In the genomic region with DNA sequence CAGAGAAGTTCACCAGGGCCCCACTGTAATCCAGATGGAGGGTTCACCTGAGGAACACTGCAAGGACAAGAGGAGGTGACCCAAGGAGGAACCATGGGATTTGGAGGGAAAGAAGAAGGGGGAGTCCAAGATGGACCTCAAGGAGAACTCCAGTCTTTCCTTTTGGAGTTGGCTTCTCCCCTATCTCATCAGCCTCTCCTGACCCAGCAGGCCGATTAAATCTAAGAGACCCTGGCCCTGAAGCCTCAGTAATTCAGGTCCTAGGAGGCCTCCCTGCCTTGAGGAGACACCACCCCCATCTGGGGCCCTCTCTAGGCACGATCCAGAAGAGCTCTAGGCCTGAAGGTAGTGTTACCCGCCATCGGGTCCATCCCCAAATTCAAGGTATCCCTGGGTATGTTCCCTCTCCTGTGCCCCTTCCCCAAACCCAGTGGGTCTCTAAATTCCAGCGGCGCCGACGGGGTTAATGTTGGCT, we compare ENCODE assay signal across 10 cellular contexts. TPM values are rescaled to one million over a fixed set of nuclear protein-coding genes. Genes with fewer than 3 reads are reported as not detected.
DNase-seq lines count a peak whose midpoint lies in the region; TF ChIP-seq lines count a peak whose summit lies in the region.
"Had no signal": no experiment of that assay in that cellular context is flagged by ENCODE, and none has a peak within 500 bp of the region (broad histone marks: within the 10 kb centered on the region; RNA-seq: fewer than 3 reads in every experiment).

No MANE protein-coding gene starts in this region.

- no peak overlapping the region for H2AFZ ChIP-seq in neural cell (ENCODE audit: low read depth, low read length)

- peak overlapping the region; percentile 54 for H3K4me3 ChIP-seq in A673 (ENCODE audit: low read depth, low read length, poor library complexity, severe bottlenecking)
- peak overlapping the region; percentile 34 for H3K4me3 ChIP-seq in HEK293 (ENCODE audit: low read depth, low read length)
- H3K4me3 ChIP-seq in dorsolateral prefrontal cortex: peak overlapping the region in 56 of 59 donors; percentile 35 to 76 (median 60)
- H3K4me3 ChIP-seq in neural cell (ENCODE audit: low read length): peak overlapping the region; percentile 79

- CTCF ChIA-PET in A673 (lab: Charles Lee) (no interaction called here), HEK293 (lab: Yijun Ruan, JAX) (interaction anchor here (0.6 to 3.0 kb wide), 6 partner anchors 9 to 367 kb away, joined by 4 to 16 read pairs (median 6); a partner anchor contains a TSS)

- no peaks in the 10 kb centered on the region for H3K36me3 ChIP-seq in A673 (ENCODE audit: insufficient read depth, low read length, poor library complexity, severe bottlenecking)
- H3K36me3 ChIP-seq in HEK293 (ENCODE audit: control insufficient read depth in 2 of 2, insufficient read depth in 1 of 2, low read length in 2 of 2): no peaks in the 10 kb centered on the region
- H3K36me3 ChIP-seq in neural cell (ENCODE audit: insufficient read depth, low read length): no peaks in the 10 kb centered on the region

- no peaks in the 10 kb centered on the region for H4K20me1 ChIP-seq in neural cell (ENCODE audit: insufficient read depth)

- peak overlapping the region; percentile 72 for H3K9ac ChIP-seq in neural cell (ENCODE audit: low read length)

- no peak for TF ChIP-seq CTCF in A673 (conservative IDR thresholded peaks at IDR 0.05; ENCODE audit: low read depth, low read length)
- no peak for TF ChIP-seq CTCF in HEK293 (tag by site-specific recombination; IDR thresholded peaks at IDR 0.05)
- TF ChIP-seq CTCF in dorsolateral prefrontal cortex (IDR thresholded peaks at IDR 0.05 in 54 of 56, conservative IDR thresholded peaks at IDR 0.05 in 2 of 56; ENCODE audit: low read depth in 1 of 56, partially characterized antibody in 56 of 56): no peak
- no peak for TF ChIP-seq CTCF in neural cell (IDR thresholded peaks at IDR 0.05; ENCODE audit: poor library complexity, severe bottlenecking)

- TF ChIP-seq RAD21 in neural cell (conservative IDR thresholded peaks at IDR 0.05): no peak

- intact Hi-C loops in A673 (cut with micrococcal nuclease; ENCODE audit: unreplicated experiment) (loop anchor here (5.0 kb wide), 1 partner anchor 50 kb away; no protein-coding TSS in a partner anchor), dorsolateral prefrontal cortex (cut with DNase I) (no loop called here)

- peaks cover 5% of the 10 kb centered on the region for H3K79me2 ChIP-seq in neural cell (replicated peaks; ENCODE audit: insufficient read depth, low read length)

- peak overlapping the region; percentile 69 for H3K4me2 ChIP-seq in neural cell (ENCODE audit: low read length)

- H3F3A ChIP-seq in neural cell (ENCODE audit: insufficient read depth, low read length, poor library complexity, severe bottlenecking): no peaks in the 10 kb centered on the region

- H3K4me1 ChIP-seq in A673 (ENCODE audit: insufficient read depth, low read length, poor library complexity, severe bottlenecking) (peaks cover 38% of the 10 kb centered on the region), HEK293 (ENCODE audit: control insufficient read depth, insufficient read depth, low read length) (no peaks in the 10 kb centered on the region)

- TF ChIP-seq EP300 in neural cell (conservative IDR thresholded peaks at IDR 0.05; ENCODE audit: poor library complexity, severe bottlenecking): no peak

- no TSS peak for BruUV-seq in A673 (replicated peaks; lab: Mats Ljungman, UMichigan)

- H3K27ac ChIP-seq in A673 (ENCODE audit: low read depth, low read length, poor library complexity, severe bottlenecking): no peak overlapping the region
- H3K27ac ChIP-seq in HEK293 (ENCODE audit: extremely low read depth, low read depth, low read length): no peak overlapping the region
- peak overlapping the region in 47 of 59 donors; percentile 3 to 93 (median 79) for H3K27ac ChIP-seq in dorsolateral prefrontal cortex
- H3K27ac ChIP-seq in neural cell (ENCODE audit: low read length): no peak overlapping the region

- POLR2A ChIA-PET in A673 (lab: Charles Lee; ENCODE audit: low non-redundant PET) (no interaction called here), HEK293 (lab: Yijun Ruan, JAX) (interaction anchor here (0.6 kb wide), 1 partner anchor 1647 kb away, joined by 8 read pairs; no protein-coding TSS in a partner anchor)

- H3K9me3 ChIP-seq in A673 (ENCODE audit: low read depth, low read length, poor library complexity, severe bottlenecking): no peaks in the 10 kb centered on the region
- no peaks in the 10 kb centered on the region for H3K9me3 ChIP-seq in HEK293 (ENCODE audit: control insufficient read depth, insufficient read depth, low read depth, low read length)
- H3K9me3 ChIP-seq in neural cell (ENCODE audit: low read length): no peaks in the 10 kb centered on the region

- DNase-seq in A673 (ENCODE audit: low spot score): no peak
- DNase-seq in dorsolateral prefrontal cortex: no peak
- no peak for DNase-seq in DMS53 (lab: John Stamatoyannopoulos, UW)
- DNase-seq in DMS153 treated with DMSO at 0.1 percent for 48 hours (lab: John Stamatoyannopoulos, UW; ENCODE audit: unreplicated experiment): no peak
- DNase-seq in midbrain (lab: John Stamatoyannopoulos, UW): no peak
- DNase-seq in glomerular visceral epithelial cell (ENCODE audit: extremely low spot score): no peak
- DNase-seq: SHP77 treated with DMSO at 0.1 percent for 48 hours had no signal

- H3K27me3 ChIP-seq in A673 (replicated peaks; ENCODE audit: insufficient read depth, low read depth, low read length, poor library complexity): peaks cover 14% of the 10 kb centered on the region
- H3K27me3 ChIP-seq in dorsolateral prefrontal cortex: peaks cover 0 to 55% (median 4%) of the 10 kb centered on the region in 45 donors
- peaks cover 20% of the 10 kb centered on the region for H3K27me3 ChIP-seq in neural cell (ENCODE audit: insufficient read depth, low read depth, low read length)

- H3K9me2 ChIP-seq in neural cell (ENCODE audit: insufficient read depth, low read length): no peaks in the 10 kb centered on the region

TF ChIP-seq in neural cell, 6 proteins besides CTCF, POLR2A, EP300 and RAD21:
- TF ChIP-seq SMC3 (conservative IDR thresholded peaks at IDR 0.05; ENCODE audit: poor library complexity) (no peak), TAF1 (IDR thresholded peaks at IDR 0.05; ENCODE audit: low read depth) (no peak)
- TF ChIP-seq, protein P1, sequence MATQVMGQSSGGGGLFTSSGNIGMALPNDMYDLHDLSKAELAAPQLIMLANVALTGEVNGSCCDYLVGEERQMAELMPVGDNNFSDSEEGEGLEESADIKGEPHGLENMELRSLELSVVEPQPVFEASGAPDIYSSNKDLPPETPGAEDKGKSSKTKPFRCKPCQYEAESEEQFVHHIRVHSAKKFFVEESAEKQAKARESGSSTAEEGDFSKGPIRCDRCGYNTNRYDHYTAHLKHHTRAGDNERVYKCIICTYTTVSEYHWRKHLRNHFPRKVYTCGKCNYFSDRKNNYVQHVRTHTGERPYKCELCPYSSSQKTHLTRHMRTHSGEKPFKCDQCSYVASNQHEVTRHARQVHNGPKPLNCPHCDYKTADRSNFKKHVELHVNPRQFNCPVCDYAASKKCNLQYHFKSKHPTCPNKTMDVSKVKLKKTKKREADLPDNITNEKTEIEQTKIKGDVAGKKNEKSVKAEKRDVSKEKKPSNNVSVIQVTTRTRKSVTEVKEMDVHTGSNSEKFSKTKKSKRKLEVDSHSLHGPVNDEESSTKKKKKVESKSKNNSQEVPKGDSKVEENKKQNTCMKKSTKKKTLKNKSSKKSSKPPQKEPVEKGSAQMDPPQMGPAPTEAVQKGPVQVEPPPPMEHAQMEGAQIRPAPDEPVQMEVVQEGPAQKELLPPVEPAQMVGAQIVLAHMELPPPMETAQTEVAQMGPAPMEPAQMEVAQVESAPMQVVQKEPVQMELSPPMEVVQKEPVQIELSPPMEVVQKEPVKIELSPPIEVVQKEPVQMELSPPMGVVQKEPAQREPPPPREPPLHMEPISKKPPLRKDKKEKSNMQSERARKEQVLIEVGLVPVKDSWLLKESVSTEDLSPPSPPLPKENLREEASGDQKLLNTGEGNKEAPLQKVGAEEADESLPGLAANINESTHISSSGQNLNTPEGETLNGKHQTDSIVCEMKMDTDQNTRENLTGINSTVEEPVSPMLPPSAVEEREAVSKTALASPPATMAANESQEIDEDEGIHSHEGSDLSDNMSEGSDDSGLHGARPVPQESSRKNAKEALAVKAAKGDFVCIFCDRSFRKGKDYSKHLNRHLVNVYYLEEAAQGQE (IDR thresholded peaks at IDR 0.05; ENCODE audit: borderline replicate concordance): no peak

RNA-seq across cellular contexts. Expression of a gene that starts 15.1 kb away (rescaled TPM):
- total RNA-seq in A673 (2021): 139 and 145 TPM in 2 replicates
- total RNA-seq in dorsolateral prefrontal cortex: 100 to 1,000 TPM; 142 to 475 (median 319) TPM
- 55.7 and 91.0 TPM in 2 replicates for polyA plus RNA-seq in neural cell
- polyA minus RNA-seq in neural cell: 62.5 and 66.7 TPM in 2 replicates

RNA-seq across cellular contexts. Expression of a gene that starts 49.3 kb away (rescaled TPM):
- 252 and 397 TPM in 2 replicates for total RNA-seq in A673 (2021)
- total RNA-seq in dorsolateral prefrontal cortex: 10 to 100 TPM in 95 of 120 experiments, 1 to 10 TPM in 25; 4.6 to 45.3 (median 12.9) TPM
- 90.3 and 120 TPM in 2 replicates for polyA plus RNA-seq in neural cell
- polyA minus RNA-seq in neural cell: 34.3 and 38.1 TPM in 2 replicates

RNA-seq across cellular contexts. Expression of a gene that starts 54.7 kb away (rescaled TPM):
- 3.5 and 10.7 TPM in 2 replicates for total RNA-seq in A673 (2021)
- 10 to 100 TPM in 4 of 120 experiments, 1 to 10 TPM in 116; 2.0 to 11.9 (median 4.6) TPM for total RNA-seq in dorsolateral prefrontal cortex
- not detected in 2 replicates for polyA plus RNA-seq in neural cell
- polyA minus RNA-seq in neural cell: not detected in 2 replicates
- total RNA-seq: activated CD8-positive, alpha-beta memory T cell treated with anti-CD3 and anti-CD28 coated beads for 36 hours had no signal

RNA-seq across cellular contexts. Expression of a gene that starts 59.4 kb away (rescaled TPM):
- total RNA-seq in A673 (2021): 0.68 TPM in 1 of 2 replicates, not detected in the other
- total RNA-seq in dorsolateral prefrontal cortex: 10 to 100 TPM in 56 of 120 experiments, 1 to 10 TPM in 64; 2.7 to 25.0 (median 9.7) TPM
- polyA plus RNA-seq in neural cell: 8.2 and 11.6 TPM in 2 replicates
- polyA minus RNA-seq in neural cell: 18.4 and 24.1 TPM in 2 replicates
- total RNA-seq: activated CD8-positive, alpha-beta memory T cell treated with anti-CD3 and anti-CD28 coated beads for 36 hours had no signal

Comparison
In these comparisons a context has a peak if more than half of its experiments do, and no peak if none do; other contexts are left out.
1. H3K27ac ChIP-seq: peak in dorsolateral prefrontal cortex (47 of 59); none in A673 (single experiment), HEK293 (single experiment) and neural cell (single experiment).
2. Peak in every context shown above with its lines, with median percentiles within 50 percentile points of each other: H3K4me3 ChIP-seq.